In the genomic region with DNA sequence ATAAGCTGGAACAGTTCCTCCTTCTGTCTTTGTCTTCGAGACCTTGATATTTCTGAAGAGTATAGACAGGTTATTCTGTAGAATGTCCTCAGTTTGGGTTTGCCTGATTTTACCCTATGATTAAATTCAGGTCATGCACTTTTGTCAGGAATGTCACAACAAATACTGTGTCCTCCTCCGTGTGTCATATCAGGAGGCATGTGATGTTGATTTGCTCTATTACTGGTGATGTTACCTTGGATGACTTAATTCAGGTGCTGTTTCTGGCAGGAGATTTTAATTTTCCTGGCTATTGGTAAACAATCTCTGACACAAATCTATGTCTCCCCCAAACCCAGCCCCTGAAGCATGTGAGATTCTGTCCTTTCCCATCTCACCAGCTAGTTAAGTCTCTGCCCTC, we compare ENCODE assay signal across 1 cellular context.
TF ChIP-seq lines count a peak whose summit lies in the region.

No MANE protein-coding gene starts in this region.

TF ChIP-seq in WTC11, 78 proteins besides CTCF, POLR2A, EP300 and RAD21 (continued from another document):
- TF ChIP-seq, protein P1, sequence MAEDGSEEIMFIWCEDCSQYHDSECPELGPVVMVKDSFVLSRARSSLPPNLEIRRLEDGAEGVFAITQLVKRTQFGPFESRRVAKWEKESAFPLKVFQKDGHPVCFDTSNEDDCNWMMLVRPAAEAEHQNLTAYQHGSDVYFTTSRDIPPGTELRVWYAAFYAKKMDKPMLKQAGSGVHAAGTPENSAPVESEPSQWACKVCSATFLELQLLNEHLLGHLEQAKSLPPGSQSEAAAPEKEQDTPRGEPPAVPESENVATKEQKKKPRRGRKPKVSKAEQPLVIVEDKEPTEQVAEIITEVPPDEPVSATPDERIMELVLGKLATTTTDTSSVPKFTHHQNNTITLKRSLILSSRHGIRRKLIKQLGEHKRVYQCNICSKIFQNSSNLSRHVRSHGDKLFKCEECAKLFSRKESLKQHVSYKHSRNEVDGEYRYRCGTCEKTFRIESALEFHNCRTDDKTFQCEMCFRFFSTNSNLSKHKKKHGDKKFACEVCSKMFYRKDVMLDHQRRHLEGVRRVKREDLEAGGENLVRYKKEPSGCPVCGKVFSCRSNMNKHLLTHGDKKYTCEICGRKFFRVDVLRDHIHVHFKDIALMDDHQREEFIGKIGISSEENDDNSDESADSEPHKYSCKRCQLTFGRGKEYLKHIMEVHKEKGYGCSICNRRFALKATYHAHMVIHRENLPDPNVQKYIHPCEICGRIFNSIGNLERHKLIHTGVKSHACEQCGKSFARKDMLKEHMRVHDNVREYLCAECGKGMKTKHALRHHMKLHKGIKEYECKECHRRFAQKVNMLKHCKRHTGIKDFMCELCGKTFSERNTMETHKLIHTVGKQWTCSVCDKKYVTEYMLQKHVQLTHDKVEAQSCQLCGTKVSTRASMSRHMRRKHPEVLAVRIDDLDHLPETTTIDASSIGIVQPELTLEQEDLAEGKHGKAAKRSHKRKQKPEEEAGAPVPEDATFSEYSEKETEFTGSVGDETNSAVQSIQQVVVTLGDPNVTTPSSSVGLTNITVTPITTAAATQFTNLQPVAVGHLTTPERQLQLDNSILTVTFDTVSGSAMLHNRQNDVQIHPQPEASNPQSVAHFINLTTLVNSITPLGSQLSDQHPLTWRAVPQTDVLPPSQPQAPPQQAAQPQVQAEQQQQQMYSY (CRISPR knock-in tag; IDR thresholded peaks at IDR 0.05): no peak
- TF ChIP-seq MXD4 (CRISPR knock-in tag; IDR thresholded peaks at IDR 0.05; ENCODE audit: borderline replicate concordance) (no peak), ZNF232 (CRISPR knock-in tag; IDR thresholded peaks at IDR 0.05) (no peak), KAT7 (CRISPR knock-in tag; IDR thresholded peaks at IDR 0.05; ENCODE audit: borderline replicate concordance) (no peak), SP1 (CRISPR knock-in tag; conservative IDR thresholded peaks at IDR 0.05) (no peak), GTF2I (CRISPR knock-in tag; conservative IDR thresholded peaks at IDR 0.05) (no peak), NR3C1 (CRISPR knock-in tag; conservative IDR thresholded peaks at IDR 0.05; ENCODE audit: low read depth) (no peak), JUN (CRISPR knock-in tag; IDR thresholded peaks at IDR 0.05) (no peak), FOXP1 (CRISPR knock-in tag; IDR thresholded peaks at IDR 0.05; ENCODE audit: borderline replicate concordance) (no peak), NR1H2 (CRISPR knock-in tag; IDR thresholded peaks at IDR 0.05) (no peak)
- TF ChIP-seq, protein P2, sequence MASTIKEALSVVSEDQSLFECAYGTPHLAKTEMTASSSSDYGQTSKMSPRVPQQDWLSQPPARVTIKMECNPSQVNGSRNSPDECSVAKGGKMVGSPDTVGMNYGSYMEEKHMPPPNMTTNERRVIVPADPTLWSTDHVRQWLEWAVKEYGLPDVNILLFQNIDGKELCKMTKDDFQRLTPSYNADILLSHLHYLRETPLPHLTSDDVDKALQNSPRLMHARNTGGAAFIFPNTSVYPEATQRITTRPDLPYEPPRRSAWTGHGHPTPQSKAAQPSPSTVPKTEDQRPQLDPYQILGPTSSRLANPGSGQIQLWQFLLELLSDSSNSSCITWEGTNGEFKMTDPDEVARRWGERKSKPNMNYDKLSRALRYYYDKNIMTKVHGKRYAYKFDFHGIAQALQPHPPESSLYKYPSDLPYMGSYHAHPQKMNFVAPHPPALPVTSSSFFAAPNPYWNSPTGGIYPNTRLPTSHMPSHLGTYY (CRISPR knock-in tag; IDR thresholded peaks at IDR 0.05): no peak
- TF ChIP-seq, protein P3, sequence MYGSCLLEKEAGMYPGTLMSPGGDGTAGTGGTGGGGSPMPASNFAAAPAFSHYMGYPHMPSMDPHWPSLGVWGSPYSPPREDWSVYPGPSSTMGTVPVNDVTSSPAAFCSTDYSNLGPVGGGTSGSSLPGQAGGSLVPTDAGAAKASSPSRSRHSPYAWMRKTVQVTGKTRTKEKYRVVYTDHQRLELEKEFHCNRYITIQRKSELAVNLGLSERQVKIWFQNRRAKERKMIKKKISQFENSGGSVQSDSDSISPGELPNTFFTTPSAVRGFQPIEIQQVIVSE (CRISPR knock-in tag; IDR thresholded peaks at IDR 0.05; ENCODE audit: borderline replicate concordance): no peak
